ENCODE assay signal across 26 cellular contexts in genomic region chr2:173417341-173417740, GRCh38.
A peak's percentile ranks its signal among the peaks of the same experiment; 100 is the strongest.
DNase-seq lines count a peak whose midpoint lies in the region; ATAC-seq, FAIRE-seq and TF ChIP-seq lines count a peak whose summit lies in the region.
"Had no signal": no experiment of that assay in that cellular context is flagged by ENCODE, and none has a peak within 500 bp of the region (broad histone marks: within the 10 kb centered on the region; RNA-seq: fewer than 3 reads in every experiment).

No MANE protein-coding gene starts in this region.

- in situ Hi-C loops in HepG2 (cut with HindIII; ENCODE audit: extremely low pct_ligation_motif_present, low pct_unique_long_range_greater_than_20kb), result loop anchor here (25.0 kb wide), 1 partner anchor 595 kb away; no protein-coding TSS in a partner anchor

- H3K4me2 ChIP-seq in HepG2 (ENCODE audit: low read depth, low read length), result no peak overlapping the region
- H3K4me2 ChIP-seq in neural progenitor cell, result no peak overlapping the region
- H3K4me2 ChIP-seq: BLaER1 had no signal

- H3K27ac Mint-ChIP-seq in neural progenitor cell, result peak overlapping the region; percentile 22
- H3K27ac Mint-ChIP-seq: CD14-positive monocyte; CD4-positive, CD25-positive, alpha-beta regulatory T cell; CD8-positive, alpha-beta memory T cell had no signal

- no peak for TF ChIP-seq RAD21 in HepG2 (CRISPR knock-in tag; IDR thresholded peaks at IDR 0.05)

- H3K9me3 ChIP-seq in HepG2 (ENCODE audit: low read length) (no peaks in the 10 kb centered on the region), right lobe of liver (no peaks in the 10 kb centered on the region), WERI-Rb-1 (ENCODE audit: severe bottlenecking) (no peaks in the 10 kb centered on the region), neural progenitor cell (ENCODE audit: low read depth) (no peaks in the 10 kb centered on the region)
- H3K9me3 ChIP-seq: BE2C, BLaER1 had no signal

- H4K20me1 ChIP-seq in HepG2 (ENCODE audit: insufficient read depth, low read length) (no peaks in the 10 kb centered on the region), neural progenitor cell (ENCODE audit: low read depth) (no peaks in the 10 kb centered on the region)
- H4K20me1 ChIP-seq: BLaER1 had no signal

- H3K27me3 ChIP-seq in HepG2 (ENCODE audit: control insufficient read depth in 1 of 2, insufficient read depth in 2 of 2, low read length in 2 of 2) (peaks cover 0 to 23% of the 10 kb centered on the region in 2 experiments; a peak in 2 of 5 replicates), right lobe of liver (no peaks in the 10 kb centered on the region), WERI-Rb-1 (ENCODE audit: insufficient read depth, low read depth, severe bottlenecking) (no peaks in the 10 kb centered on the region), neural progenitor cell (no peaks in the 10 kb centered on the region)
- H3K27me3 ChIP-seq: BE2C, BLaER1 had no signal

- H3K4me3 Mint-ChIP-seq in neural progenitor cell, result no peak overlapping the region
- H3K4me3 Mint-ChIP-seq: CD14-positive monocyte; CD4-positive, alpha-beta memory T cell; CD4-positive, CD25-positive, alpha-beta regulatory T cell; CD8-positive, alpha-beta memory T cell had no signal

- H3K79me2 ChIP-seq in HepG2 (ENCODE audit: insufficient read depth, low read length) (no peaks in the 10 kb centered on the region), neural progenitor cell (ENCODE audit: low read depth) (no peaks in the 10 kb centered on the region)

- peaks cover 7% of the 10 kb centered on the region for H3K9me3 Mint-ChIP-seq in neural progenitor cell
- H3K9me3 Mint-ChIP-seq: CD4-positive, CD25-positive, alpha-beta regulatory T cell; CD8-positive, alpha-beta memory T cell had no signal

- CTCF ChIA-PET in HepG2 (lab: Yijun Ruan, JAX; ENCODE audit: low intra/inter-chr PET ratio, low total read pairs), result no interaction called here

- no peak for FAIRE-seq in HepG2 (lab: Jason Lieb, UNC)
- FAIRE-seq: GM12878, GM12892, GM18507 had no signal

- no peak for DNase-seq in HepG2 (ENCODE audit: low spot score)
- no peak for DNase-seq in right lobe of liver
- DNase-seq in WERI-Rb-1, result no peak
- no peak for DNase-seq in neural progenitor cell (ENCODE audit: low spot score)
- DNase-seq in left colon, result no peak
- no peak for DNase-seq in NCI-H1417 treated with DMSO at 0.1 percent for 48 hours (lab: John Stamatoyannopoulos, UW)
- DNase-seq: ACHN; BE2C; C1 segment of cervical spinal cord; CD4-positive, alpha-beta memory T cell; CD4-positive, CD25-positive, alpha-beta regulatory T cell; CD8-positive, alpha-beta memory T cell; COR-L47; DMS 273 treated with DMSO at 0.1 percent for 48 hours; DMS153; DMS53; DMS79; DND-41; EL; GDM1 had no signal

- TF ChIP-seq CTCF in HepG2 (CRISPR knock-in tag; IDR thresholded peaks at IDR 0.05) (no peak), right lobe of liver (IDR thresholded peaks at IDR 0.05) (no peak), WERI-Rb-1 (IDR thresholded peaks at IDR 0.05; ENCODE audit: low read depth, low read length) (no peak), neural progenitor cell (IDR thresholded peaks at IDR 0.05) (no peak)

- ATAC-seq in HepG2, result no peak
- ATAC-seq in right lobe of liver, result no peak
- ATAC-seq in left colon, result no peak
- ATAC-seq: GM12878 had no signal

- POLR2A ChIA-PET in HepG2 (lab: Yijun Ruan, JAX), result no interaction called here

- TF ChIP-seq POLR2A in HepG2 (IDR thresholded peaks at IDR 0.05; ENCODE audit: insufficient read depth in 1 of 2, low read depth in 2 of 2, low read length in 2 of 2), result no peak
- no peak for TF ChIP-seq POLR2A in right lobe of liver (IDR thresholded peaks at IDR 0.05)

- 7% methylated on average over 4 of the region's 4 CpGs for WGBS in HepG2 (ENCODE audit: low lambda C conversion rate)
- 79% methylated on average over 4 of the region's 4 CpGs for WGBS in right lobe of liver (ENCODE audit: insufficient coverage, low coverage, low lambda C conversion rate, missing lambda C conversion rate)

- no peak overlapping the region for H3K9ac ChIP-seq in HepG2 (ENCODE audit: insufficient read depth, low read depth, low read length)
- H3K9ac ChIP-seq in neural progenitor cell, result no peak overlapping the region
- H3K9ac ChIP-seq: BLaER1 had no signal

- H3K27me3 Mint-ChIP-seq in neural progenitor cell (ENCODE audit: insufficient read depth, low read depth), result peaks cover 10% of the 10 kb centered on the region

- H3K36me3 Mint-ChIP-seq in neural progenitor cell, result no peaks in the 10 kb centered on the region
- H3K36me3 Mint-ChIP-seq: CD14-positive monocyte; CD4-positive, alpha-beta memory T cell; CD4-positive, CD25-positive, alpha-beta regulatory T cell; CD8-positive, alpha-beta memory T cell had no signal

- no peak for TF ChIP-seq EP300 in HepG2 (IDR thresholded peaks at IDR 0.05; ENCODE audit: low read depth in 2 of 2, low read length in 2 of 2)
- no peak for TF ChIP-seq EP300 in HepG2 (CRISPR knock-in tag; IDR thresholded peaks at IDR 0.05; ENCODE audit: borderline replicate concordance)

- H3K27ac ChIP-seq in HepG2 (ENCODE audit: extremely low read length, insufficient read depth, low read length), result no peak overlapping the region
- no peak overlapping the region for H3K27ac ChIP-seq in right lobe of liver
- H3K27ac ChIP-seq in WERI-Rb-1, result peak overlapping the region; percentile 96
- H3K27ac ChIP-seq in neural progenitor cell, result no peak overlapping the region
- H3K27ac ChIP-seq: 22Rv1, BLaER1 had no signal

- intact Hi-C loops in HepG2 (cut with micrococcal nuclease; ENCODE audit: unreplicated experiment), result no loop called here
- intact Hi-C loops in right lobe of liver (cut with DNase I), result no loop called here
- intact Hi-C loops in left colon (cut with DNase I, micrococcal nuclease), result no loop called here

- peaks cover 36% of the 10 kb centered on the region for H3K4me1 Mint-ChIP-seq in neural progenitor cell
- H3K4me1 Mint-ChIP-seq: CD14-positive monocyte; CD4-positive, alpha-beta memory T cell; CD4-positive, CD25-positive, alpha-beta regulatory T cell; CD8-positive, alpha-beta memory T cell had no signal

- no peaks in the 10 kb centered on the region for H3K36me3 ChIP-seq in HepG2 (replicated peaks in 1 of 2; ENCODE audit: control insufficient read depth in 1 of 2, insufficient read depth in 2 of 2, low read length in 2 of 2)
- no peaks in the 10 kb centered on the region for H3K36me3 ChIP-seq in right lobe of liver
- no peaks in the 10 kb centered on the region for H3K36me3 ChIP-seq in WERI-Rb-1
- no peaks in the 10 kb centered on the region for H3K36me3 ChIP-seq in neural progenitor cell
- H3K36me3 ChIP-seq: BE2C, BLaER1 had no signal

- BruUV-seq in HepG2 (replicated peaks; lab: Mats Ljungman, UMichigan), result no TSS peak

- H3K4me3 ChIP-seq in HepG2 (replicated peaks in 1 of 3; ENCODE audit: insufficient read depth in 1 of 3, low read depth in 2 of 3, low read length in 3 of 3) (no peak overlapping the region), right lobe of liver (no peak overlapping the region), WERI-Rb-1 (ENCODE audit: low read depth, low read length) (no peak overlapping the region), neural progenitor cell (no peak overlapping the region)
- H3K4me3 ChIP-seq: BLaER1, GM12878 had no signal

- H2AFZ ChIP-seq in HepG2 (ENCODE audit: low read length) (no peak overlapping the region), neural progenitor cell (replicated peaks) (no peak overlapping the region)

- peaks cover 24% of the 10 kb centered on the region for H3F3A ChIP-seq in neural progenitor cell (ENCODE audit: low read depth)

- H3K4me1 ChIP-seq in HepG2 (ENCODE audit: insufficient read depth, low read length), result no peaks in the 10 kb centered on the region
- no peaks in the 10 kb centered on the region for H3K4me1 ChIP-seq in right lobe of liver
- peaks cover 24% of the 10 kb centered on the region for H3K4me1 ChIP-seq in neural progenitor cell
- H3K4me1 ChIP-seq: BE2C had no signal

TF ChIP-seq in HepG2, 621 proteins besides CTCF, POLR2A, EP300 and RAD21:
- TF ChIP-seq MED13 (CRISPR knock-in tag; IDR thresholded peaks at IDR 0.05) (no peak), GLI4 (CRISPR knock-in tag; IDR thresholded peaks at IDR 0.05; ENCODE audit: borderline replicate concordance) (no peak), MAFF (IDR thresholded peaks at IDR 0.05; ENCODE audit: low read depth, low read length) (peak; percentile 10; the same call in 1 of the 2 replicates), ZFAT (CRISPR knock-in tag; conservative IDR thresholded peaks at IDR 0.05) (no peak), NFKBIZ (CRISPR knock-in tag; IDR thresholded peaks at IDR 0.05) (no peak), MAFK (conservative IDR thresholded peaks at IDR 0.05 in 1 of 2, IDR thresholded peaks at IDR 0.05 in 1 of 2; ENCODE audit: low read length in 2 of 2) (peak; percentile 18 to 63; a peak in 3 of 4 replicates)
TF ChIP-seq in HepG2: peak in this region for 2.
